Comparison of ENCODE assay signal across 1 cellular context in the genomic region with DNA sequence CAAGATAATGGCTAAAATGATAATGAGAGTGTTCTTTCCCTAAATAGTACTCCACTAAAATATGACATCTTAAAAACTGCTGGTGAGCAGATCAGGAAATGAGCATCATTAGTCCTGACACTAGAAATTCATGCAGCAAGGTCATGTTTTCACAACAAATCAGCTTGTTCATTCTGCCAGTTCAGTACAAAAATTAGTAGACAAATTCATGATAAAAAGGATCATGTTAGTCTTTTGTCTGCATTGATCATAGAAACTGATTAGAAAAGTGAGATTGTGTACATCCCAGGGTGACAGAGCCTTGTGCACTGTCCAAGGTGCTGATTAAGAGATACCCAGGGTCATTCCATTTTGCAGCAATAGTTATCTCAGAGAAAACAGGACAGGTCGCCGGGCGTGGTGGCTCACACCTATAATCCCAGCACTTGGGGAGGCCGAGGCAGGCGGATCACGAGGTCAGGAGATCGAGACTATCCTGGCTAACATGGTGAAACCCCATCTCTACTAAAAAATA.
TF ChIP-seq lines count a peak whose summit lies in the region.

No MANE protein-coding gene starts in this region.

TF ChIP-seq in GM12878, 131 proteins besides CTCF, POLR2A, EP300 and RAD21 (continued from another document):
- TF ChIP-seq PRDM15 (CRISPR knock-in tag; IDR thresholded peaks at IDR 0.05) (no peak), REST (IDR thresholded peaks at IDR 0.05; ENCODE audit: low read depth, low read length) (peak; percentile 83)
